In the genomic region with DNA sequence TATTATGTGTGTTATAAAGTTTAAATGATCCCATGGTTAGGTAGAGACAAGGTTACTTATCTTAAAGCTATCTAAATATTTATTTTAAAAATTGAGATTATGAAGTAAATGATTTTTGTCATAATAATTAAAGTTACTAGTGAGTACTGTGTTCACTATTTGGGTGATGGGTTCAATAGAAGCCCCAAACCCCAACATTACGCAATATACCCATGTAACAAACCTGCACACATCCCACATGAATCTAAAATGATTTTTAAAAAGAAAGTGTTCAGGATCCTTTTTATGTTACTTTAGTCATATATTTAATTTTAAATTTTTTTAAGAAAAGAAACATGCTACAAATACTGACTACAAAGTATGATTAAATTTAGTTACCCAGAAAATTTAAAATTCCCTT, we compare ENCODE assay signal across 20 cellular contexts.
DNase-seq lines count a peak whose midpoint lies in the region; ATAC-seq, FAIRE-seq and TF ChIP-seq lines count a peak whose summit lies in the region.
"Had no signal": no experiment of that assay in that cellular context is flagged by ENCODE, and none has a peak within 500 bp of the region (broad histone marks: within the 10 kb centered on the region; RNA-seq: fewer than 3 reads in every experiment).

No MANE protein-coding gene starts in this region.

- H3K4me3 ChIP-seq in A549 (no peak overlapping the region), H1 (ENCODE audit: extremely low read depth in 1 of 4, insufficient read depth in 2 of 4, low read depth in 3 of 4, low read length in 4 of 4) (no peak overlapping the region)
- H3K4me3 ChIP-seq: BLaER1, GM12878 had no signal

- POLR2A ChIA-PET in A549 (lab: Yijun Ruan, JAX) = no interaction called here
- POLR2A ChIA-PET in H1 (lab: Charles Lee; ENCODE audit: partially characterized antibody) = no interaction called here

- H2BK120ac ChIP-seq in H1 (replicated peaks; ENCODE audit: low read depth, low read length) = no peak overlapping the region

- H3K18ac ChIP-seq in H1 (ENCODE audit: extremely low read depth, low read length) = no peak overlapping the region

- H3K4me2 ChIP-seq in A549 (no peak overlapping the region), H1 (ENCODE audit: insufficient read depth in 1 of 2, low read depth in 2 of 2, low read length in 2 of 2) (no peak overlapping the region)
- H3K4me2 ChIP-seq: BLaER1 had no signal

- no peak overlapping the region for H2AK5ac ChIP-seq in H1 (ENCODE audit: low read depth, low read length)

- 52% methylated on average over 1 of the region's 1 CpG for WGBS in A549 (ENCODE audit: missing lambda C conversion rate)
- 93% methylated on average over 1 of the region's 1 CpG; no CpG with 5 or more reads in 1 of the 2 experiments for WGBS in H1 (ENCODE audit: extremely low coverage in 1 of 2, insufficient coverage in 1 of 2, insufficient read length in 1 of 2, insufficient replicate concordance in 2 of 2, low coverage in 1 of 2, low lambda C conversion rate in 2 of 2, missing lambda C conversion rate in 1 of 2), 2 experiments

- H3K4ac ChIP-seq in H1 (replicated peaks; ENCODE audit: insufficient read length, low read depth, low read length) = no peak overlapping the region

- H3K14ac ChIP-seq in H1 (ENCODE audit: insufficient read length) = no peak overlapping the region

- H3K23me2 ChIP-seq in H1 (ENCODE audit: low read depth, low read length) = no peaks in the 10 kb centered on the region

- no peak overlapping the region for H2BK12ac ChIP-seq in H1 (ENCODE audit: low read depth, low read length)

- H3K23ac ChIP-seq in H1 (ENCODE audit: insufficient read length) = no peak overlapping the region

- no peaks in the 10 kb centered on the region for H4K20me1 ChIP-seq in H1 (replicated peaks in 1 of 2; ENCODE audit: control insufficient read depth in 1 of 2, insufficient read depth in 2 of 2, low read length in 2 of 2)
- H4K20me1 ChIP-seq: BLaER1 had no signal

- H3K9me3 ChIP-seq in A549 (no peaks in the 10 kb centered on the region), H1 (ENCODE audit: insufficient read depth in 2 of 2, low read depth in 1 of 2, low read length in 1 of 2) (no peaks in the 10 kb centered on the region)
- H3K9me3 ChIP-seq: BLaER1, Caco-2 had no signal

- no peak for TF ChIP-seq RAD21 in A549 (conservative IDR thresholded peaks at IDR 0.05 in 1 of 2, IDR thresholded peaks at IDR 0.05 in 1 of 2)
- no peak for TF ChIP-seq RAD21 in H1 (IDR thresholded peaks at IDR 0.05 in 1 of 2, conservative IDR thresholded peaks at IDR 0.05 in 1 of 2; ENCODE audit: low read depth in 2 of 2, low read length in 2 of 2)

- H2BK20ac ChIP-seq in H1 (ENCODE audit: low read length) = no peak overlapping the region

- DNase-seq in A549 (ENCODE audit: low read depth in 1 of 2, low spot score in 1 of 2) = no peak
- DNase-seq in NCI-H69 (lab: John Stamatoyannopoulos, UW) = peak; percentile 42
- DNase-seq in H1 (ENCODE audit: low read depth in 1 of 2, low spot score in 2 of 2) = no peak
- no peak for DNase-seq in T-helper 9 cell
- no peak for DNase-seq in SKM-1 treated with dmso at 0.1 percent for 144 hours (lab: John Stamatoyannopoulos, UW; ENCODE audit: unreplicated experiment)
- DNase-seq: Caco-2; CD4-positive, CD25-positive, alpha-beta regulatory T cell; CD8-positive, alpha-beta T cell; DMS153; DND-41; GDM1; GOT3; H7; HCEC 1CT had no signal

- no peak overlapping the region for H4K91ac ChIP-seq in H1 (replicated peaks; ENCODE audit: insufficient read length, low read length)

- no peak for TF ChIP-seq POLR2A in A549 (IDR thresholded peaks at IDR 0.05; ENCODE audit: low read length)
- TF ChIP-seq POLR2A in H1 (IDR thresholded peaks at IDR 0.05; ENCODE audit: control extremely low read depth in 1 of 2, low read depth in 2 of 2, low read length in 2 of 2) = no peak

- H3K79me1 ChIP-seq in H1 (ENCODE audit: low read depth, low read length) = no peaks in the 10 kb centered on the region

- no peak overlapping the region for H3K56ac ChIP-seq in H1 (replicated peaks; ENCODE audit: insufficient read length, low read depth, low read length)

- H2BK15ac ChIP-seq in H1 (ENCODE audit: low read length) = no peak overlapping the region

- no peaks in the 10 kb centered on the region for H3K79me2 ChIP-seq in H1 (ENCODE audit: control insufficient read depth in 1 of 2, insufficient read depth in 2 of 2, low read length in 2 of 2)

- no peaks in the 10 kb centered on the region for H3K27me3 ChIP-seq in H1 (replicated peaks in 1 of 4; ENCODE audit: control insufficient read depth in 3 of 4, extremely low read depth in 1 of 4, insufficient read depth in 3 of 4, low read length in 3 of 4)
- H3K27me3 ChIP-seq: BLaER1 had no signal

- no peak overlapping the region for H3K27ac ChIP-seq in A549
- H3K27ac ChIP-seq in H1 (ENCODE audit: low read depth, low read length) = no peak overlapping the region
- H3K27ac ChIP-seq: BLaER1, C4-2B had no signal

- no peak overlapping the region for H4K8ac ChIP-seq in H1 (ENCODE audit: extremely low read depth, insufficient read depth, low read length)

- no peak overlapping the region for H2AFZ ChIP-seq in H1 (ENCODE audit: low read length)

- TF ChIP-seq CTCF in A549 (IDR thresholded peaks at IDR 0.05) = no peak
- TF ChIP-seq CTCF in H1 (IDR thresholded peaks at IDR 0.05; ENCODE audit: control extremely low read depth in 1 of 3, insufficient read depth in 1 of 3, low read depth in 1 of 3, low read length in 3 of 3) = no peak

- H3K4me1 ChIP-seq in A549 (no peaks in the 10 kb centered on the region), H1 (replicated peaks in 1 of 4; ENCODE audit: control insufficient read depth in 3 of 4, insufficient read depth in 4 of 4, low read length in 3 of 4) (no peaks in the 10 kb centered on the region)
- H3K4me1 ChIP-seq: BLaER1, Caco-2 had no signal

- no peaks in the 10 kb centered on the region for H3K36me3 ChIP-seq in H1 (ENCODE audit: control insufficient read depth in 2 of 4, insufficient read depth in 4 of 4, low read length in 3 of 4)
- H3K36me3 ChIP-seq: BLaER1 had no signal

- no peak for TF ChIP-seq EP300 in A549 (IDR thresholded peaks at IDR 0.05)
- TF ChIP-seq EP300 in H1 (IDR thresholded peaks at IDR 0.05; ENCODE audit: borderline replicate concordance in 1 of 2, low read depth in 2 of 2, low read length in 2 of 2) = no peak

- ATAC-seq in A549 (no peak), GM21447 (IDR thresholded peaks at IDR 0.05; ENCODE audit: unreplicated experiment) (no peak), GM18868 (IDR thresholded peaks at IDR 0.05; ENCODE audit: unreplicated experiment) (no peak)
- ATAC-seq: CD8-positive, alpha-beta T cell; GM12878 had no signal

- no peak overlapping the region for H4K5ac ChIP-seq in H1 (ENCODE audit: insufficient read length, low read depth, low read length)

- CTCF ChIA-PET in A549 (lab: Yijun Ruan, JAX) (interaction anchor here (1.3 kb wide), 1 partner anchor 574 kb away, joined by 3 read pairs; no protein-coding TSS in a partner anchor), H1 (lab: Charles Lee; ENCODE audit: partially characterized antibody) (no interaction called here)

- no peak overlapping the region for H3K9ac ChIP-seq in H1 (replicated peaks in 1 of 4; ENCODE audit: extremely low read depth in 1 of 4, low read depth in 3 of 4, low read length in 3 of 4)
- H3K9ac ChIP-seq: BLaER1 had no signal

- no peak overlapping the region for H2BK5ac ChIP-seq in H1 (ENCODE audit: low read depth, low read length)

- FAIRE-seq in A549 (lab: Jason Lieb, UNC) (no peak), G401.6 (lab: Jason Lieb, UNC) (peak; percentile 86), H1 (lab: Jason Lieb, UNC) (no peak)
- FAIRE-seq: GM12878 had no signal

TF ChIP-seq in A549, 52 proteins besides CTCF, POLR2A, EP300 and RAD21:
- peak; percentile 7 to 19; a peak in 1 of 4 replicates for TF ChIP-seq CEBPB (IDR thresholded peaks at IDR 0.05)
- TF ChIP-seq KDM5A (IDR thresholded peaks at IDR 0.05) = no peak
- no peak for TF ChIP-seq MAFK (IDR thresholded peaks at IDR 0.05; ENCODE audit: partially characterized antibody)
- no peak for TF ChIP-seq HEYL (CRISPR knock-in tag; IDR thresholded peaks at IDR 0.05)
TF ChIP-seq in A549: peak in this region for 1.

TF ChIP-seq in H1, 55 proteins besides CTCF, POLR2A, EP300 and RAD21:
- TF ChIP-seq CEBPB (IDR thresholded peaks at IDR 0.05; ENCODE audit: low read depth, low read length) (peak; percentile 76), SP4 (IDR thresholded peaks at IDR 0.05; ENCODE audit: low read length) (no peak)
